16 cellular contexts compared by ENCODE assay signal in the genomic region with DNA sequence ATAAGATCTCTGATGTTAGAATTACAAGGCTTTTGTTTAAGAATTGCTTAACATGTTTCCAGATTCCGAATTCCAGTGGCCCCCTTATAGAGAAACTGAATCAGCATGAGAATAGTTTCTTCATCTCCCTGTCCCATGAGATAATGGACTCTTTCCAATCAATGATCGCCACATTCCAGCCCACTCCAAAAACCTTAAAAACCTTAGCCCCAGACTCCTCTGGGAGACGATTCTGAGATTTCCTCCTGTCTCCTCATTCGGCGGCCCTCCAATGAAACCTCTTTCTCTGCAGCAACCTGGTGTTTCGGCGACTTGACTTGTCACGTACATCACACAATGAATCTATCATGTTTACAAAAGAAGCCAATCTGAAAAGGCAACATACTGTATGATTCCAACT.
A peak's percentile ranks its signal among the peaks of the same experiment; 100 is the strongest.
DNase-seq lines count a peak whose midpoint lies in the region; ATAC-seq, FAIRE-seq and TF ChIP-seq lines count a peak whose summit lies in the region.
"Had no signal": no experiment of that assay in that cellular context is flagged by ENCODE, and none has a peak within 500 bp of the region (broad histone marks: within the 10 kb centered on the region; RNA-seq: fewer than 3 reads in every experiment).

No MANE protein-coding gene starts in this region.

- H3F3A ChIP-seq in GM23338 (replicated peaks; ENCODE audit: low read depth), result peaks cover 19% of the 10 kb centered on the region
- peaks cover 14% of the 10 kb centered on the region for H3F3A ChIP-seq in neural cell (ENCODE audit: insufficient read depth, low read length, poor library complexity, severe bottlenecking)

- H3K4me3 ChIP-seq in GM23338 (no peak overlapping the region), endodermal cell (ENCODE audit: low read length) (no peak overlapping the region), neural cell (ENCODE audit: low read length) (no peak overlapping the region)
- H3K4me3 ChIP-seq: BLaER1 treated with 17β-estradiol and CSF1 and Interleukin-3, amounts not matched to agents 10 nM and 100 nM had no signal

- peaks cover 14% of the 10 kb centered on the region for H3K9me2 ChIP-seq in GM23338 (ENCODE audit: insufficient read depth)
- no peaks in the 10 kb centered on the region for H3K9me2 ChIP-seq in neural cell (ENCODE audit: insufficient read depth, low read length)

- H4K20me1 ChIP-seq in GM23338 (replicated peaks; ENCODE audit: insufficient read depth), result no peaks in the 10 kb centered on the region
- H4K20me1 ChIP-seq in neural cell (ENCODE audit: insufficient read depth), result no peaks in the 10 kb centered on the region
- H4K20me1 ChIP-seq: BLaER1 treated with 17β-estradiol and CSF1 and Interleukin-3, amounts not matched to agents 10 nM and 100 nM had no signal

- H3K27me3 ChIP-seq in GM23338 (ENCODE audit: insufficient read depth) (no peaks in the 10 kb centered on the region), endodermal cell (ENCODE audit: control insufficient read depth, insufficient read depth, low read length, poor library complexity, severe bottlenecking) (peaks cover 19% of the 10 kb centered on the region), neural cell (ENCODE audit: insufficient read depth, low read depth, low read length) (no peaks in the 10 kb centered on the region)
- H3K27me3 ChIP-seq: BLaER1 treated with 17β-estradiol and CSF1 and Interleukin-3, amounts not matched to agents 10 nM and 100 nM had no signal

- 63 to 79% methylated on average over 7 to 8 of the region's 8 CpGs for WGBS in endodermal cell (ENCODE audit: insufficient coverage in 1 of 2, insufficient read length in 1 of 2), 2 experiments

- H3K36me3 ChIP-seq in GM23338 (ENCODE audit: insufficient read depth) (no peaks in the 10 kb centered on the region), endodermal cell (ENCODE audit: control insufficient read depth, insufficient read depth, low read length) (no peaks in the 10 kb centered on the region), neural cell (ENCODE audit: insufficient read depth, low read length) (no peaks in the 10 kb centered on the region)
- H3K36me3 ChIP-seq: BLaER1 treated with 17β-estradiol and CSF1 and Interleukin-3, amounts not matched to agents 10 nM and 100 nM had no signal

- no peak overlapping the region for H3K9ac ChIP-seq in endodermal cell (ENCODE audit: extremely low read depth, low read length, poor library complexity, severe bottlenecking)
- H3K9ac ChIP-seq in neural cell (ENCODE audit: low read length), result no peak overlapping the region
- H3K9ac ChIP-seq: BLaER1 treated with 17β-estradiol and CSF1 and Interleukin-3, amounts not matched to agents 10 nM and 100 nM had no signal

- peak overlapping the region; percentile 24; the same call in 1 of the 2 replicates for H3K4me2 ChIP-seq in GM23338
- H3K4me2 ChIP-seq in neural cell (ENCODE audit: low read length), result no peak overlapping the region

- no peaks in the 10 kb centered on the region for H3K79me2 ChIP-seq in GM23338 (replicated peaks; ENCODE audit: insufficient read depth)
- H3K79me2 ChIP-seq in neural cell (replicated peaks; ENCODE audit: insufficient read depth, low read length), result no peaks in the 10 kb centered on the region

- TF ChIP-seq EP300 in neural cell (conservative IDR thresholded peaks at IDR 0.05; ENCODE audit: poor library complexity, severe bottlenecking), result no peak

- H3K4me3 Mint-ChIP-seq in GM23338, result no peak overlapping the region
- H3K4me3 Mint-ChIP-seq in endodermal cell, result no peak overlapping the region
- H3K4me3 Mint-ChIP-seq in stimulated activated effector memory CD8-positive, alpha-beta T cell treated with anti-CD3 and anti-CD28 coated beads, Interleukin-12 subunit alpha, Interleukin-12 subunit beta, amount 100 ng/mL, for 72 hours, result no peak overlapping the region
- H3K4me3 Mint-ChIP-seq: CD4-positive, CD25-positive, alpha-beta regulatory T cell had no signal

- peaks cover 10% of the 10 kb centered on the region for H3K9me3 Mint-ChIP-seq in GM23338
- H3K9me3 Mint-ChIP-seq in endodermal cell, result peaks cover 3% of the 10 kb centered on the region
- H3K9me3 Mint-ChIP-seq in stimulated activated effector memory CD8-positive, alpha-beta T cell treated with anti-CD3 and anti-CD28 coated beads, Interleukin-12 subunit alpha, Interleukin-12 subunit beta, amount 100 ng/mL, for 72 hours, result no peaks in the 10 kb centered on the region

- peak; percentile 26 for ATAC-seq in GM23338
- ATAC-seq in HG03439 (IDR thresholded peaks at IDR 0.05; ENCODE audit: unreplicated experiment), result no peak
- no peak for ATAC-seq in stimulated activated effector memory CD8-positive, alpha-beta T cell treated with anti-CD3 and anti-CD28 coated beads, Interleukin-12 subunit alpha, Interleukin-12 subunit beta, amount 100 ng/mL, for 72 hours
- ATAC-seq in left cardiac atrium, result no peak

- H2AFZ ChIP-seq in GM23338 (no peak overlapping the region), neural cell (ENCODE audit: low read depth, low read length) (no peak overlapping the region)

- H3K4me1 Mint-ChIP-seq in GM23338, result peaks cover 49% of the 10 kb centered on the region
- peaks cover 45% of the 10 kb centered on the region for H3K4me1 Mint-ChIP-seq in endodermal cell
- H3K4me1 Mint-ChIP-seq in stimulated activated effector memory CD8-positive, alpha-beta T cell treated with anti-CD3 and anti-CD28 coated beads, Interleukin-12 subunit alpha, Interleukin-12 subunit beta, amount 100 ng/mL, for 72 hours, result no peaks in the 10 kb centered on the region
- H3K4me1 Mint-ChIP-seq: CD4-positive, CD25-positive, alpha-beta regulatory T cell had no signal

- no peak for TF ChIP-seq RAD21 in neural cell (conservative IDR thresholded peaks at IDR 0.05)

- DNase-seq in GM23338 (ENCODE audit: low spot score) (peak; percentile 38), endodermal cell (no peak), 8988T (no peak), left cardiac atrium (no peak)
- no peak for DNase-seq in stimulated activated effector memory CD8-positive, alpha-beta T cell treated with anti-CD3 and anti-CD28 coated beads, Interleukin-12 subunit alpha, Interleukin-12 subunit beta, amount 100 ng/mL, for 72 hours (ENCODE audit: low spot score in 2 of 2)
- DNase-seq: ACHN; CD4-positive, CD25-positive, alpha-beta regulatory T cell; DMS53; H7; IMR-90 had no signal

- H3K4me1 ChIP-seq in GM23338 (ENCODE audit: insufficient read depth), result peaks cover 42% of the 10 kb centered on the region
- H3K4me1 ChIP-seq in endodermal cell (ENCODE audit: control insufficient read depth, insufficient read depth, low read length), result peaks cover 8% of the 10 kb centered on the region

- H3K9me3 ChIP-seq in endodermal cell (ENCODE audit: control insufficient read depth, low read length) (peaks cover 7% of the 10 kb centered on the region), neural cell (ENCODE audit: low read length) (no peaks in the 10 kb centered on the region)

- H3K27me3 Mint-ChIP-seq in GM23338 (ENCODE audit: insufficient read depth, low read depth, poor library complexity), result peaks cover 4% of the 10 kb centered on the region
- H3K27me3 Mint-ChIP-seq in endodermal cell (ENCODE audit: insufficient read depth), result peaks cover 31% of the 10 kb centered on the region

- intact Hi-C loops in left cardiac atrium (cut with DNase I), result no loop called here

- H3K27ac Mint-ChIP-seq in GM23338 (peak overlapping the region; percentile 60), endodermal cell (no peak overlapping the region)
- H3K27ac Mint-ChIP-seq in stimulated activated effector memory CD8-positive, alpha-beta T cell treated with anti-CD3 and anti-CD28 coated beads, Interleukin-12 subunit alpha, Interleukin-12 subunit beta, amount 100 ng/mL, for 72 hours, result no peak overlapping the region
- H3K27ac Mint-ChIP-seq: CD4-positive, CD25-positive, alpha-beta regulatory T cell had no signal

- FAIRE-seq in TTC549 (lab: Jason Lieb, UNC), result peak; percentile 96

- no peak for TF ChIP-seq CTCF in GM23338 (conservative IDR thresholded peaks at IDR 0.05; ENCODE audit: low read depth in 2 of 2)
- no peak for TF ChIP-seq CTCF in endodermal cell (conservative IDR thresholded peaks at IDR 0.05)
- no peak for TF ChIP-seq CTCF in neural cell (IDR thresholded peaks at IDR 0.05; ENCODE audit: poor library complexity, severe bottlenecking)

- H3K36me3 Mint-ChIP-seq in GM23338 (ENCODE audit: low read depth) (peaks cover 14% of the 10 kb centered on the region; the same call in 2 of the 3 replicates), endodermal cell (ENCODE audit: low read depth) (no peaks in the 10 kb centered on the region)
- H3K36me3 Mint-ChIP-seq in stimulated activated effector memory CD8-positive, alpha-beta T cell treated with anti-CD3 and anti-CD28 coated beads, Interleukin-12 subunit alpha, Interleukin-12 subunit beta, amount 100 ng/mL, for 72 hours, result no peaks in the 10 kb centered on the region
- H3K36me3 Mint-ChIP-seq: CD4-positive, CD25-positive, alpha-beta regulatory T cell had no signal

- H3K27ac ChIP-seq in GM23338 (ENCODE audit: low read depth) (peak overlapping the region; percentile 90), endodermal cell (ENCODE audit: low read depth, low read length) (peak overlapping the region; percentile 42), neural cell (ENCODE audit: low read length) (peak overlapping the region; percentile 86)
- H3K27ac ChIP-seq: 22Rv1; BLaER1 treated with 17β-estradiol and CSF1 and Interleukin-3, amounts not matched to agents 10 nM and 100 nM; HL-60 had no signal

TF ChIP-seq in neural cell, 6 proteins besides CTCF, POLR2A, EP300 and RAD21 (continues in another document):
- TF ChIP-seq MXI1 (conservative IDR thresholded peaks at IDR 0.05; ENCODE audit: poor library complexity, severe bottlenecking) (no peak), POLR2AphosphoS5 (IDR thresholded peaks at IDR 0.05) (no peak), EZH2 (IDR thresholded peaks at IDR 0.05; ENCODE audit: borderline replicate concordance, insufficient read depth, low read length, poor library complexity, severe bottlenecking) (no peak)
